ENCODE assay signal across 24 cellular contexts in genomic region chr4:138646383-138646782, GRCh38.
"Had no signal": no experiment of that assay in that cellular context is flagged by ENCODE, and none has a peak within 500 bp of the region (broad histone marks: within the 10 kb centered on the region; RNA-seq: fewer than 3 reads in every experiment).

No MANE protein-coding gene starts in this region.

- H3K27me3 Mint-ChIP-seq: stimulated activated memory B cell treated with anti-CD40 and anti-IgM and Interleukin-4, amounts not matched to agents 10 μg/mL and 1 μg/mL and 100 μg/mL, for 72 hours had no signal

- H3K4me3 Mint-ChIP-seq: naive thymus-derived CD8-positive, alpha-beta T cell; stimulated activated memory B cell treated with anti-CD40 and anti-IgM and Interleukin-4, amounts not matched to agents 10 μg/mL and 1 μg/mL and 100 μg/mL, for 72 hours; stimulated activated naive CD8-positive, alpha-beta T cell treated with anti-CD3 and anti-CD28 coated beads, Interleukin-15, Interleukin-2, amounts not matched to agents 100 ng/mL and 50 ng/mL, for 24 hours had no signal

- H3K4me1 Mint-ChIP-seq: naive thymus-derived CD8-positive, alpha-beta T cell; stimulated activated memory B cell treated with anti-CD40 and anti-IgM and Interleukin-4, amounts not matched to agents 10 μg/mL and 1 μg/mL and 100 μg/mL, for 72 hours had no signal

- H3K4me1 ChIP-seq: esophagus muscularis mucosa, gastrocnemius medialis, psoas muscle, right lobe of liver, spleen, testis, tibial nerve, upper lobe of right lung, vagina had no signal

- H3K9me3 Mint-ChIP-seq: stimulated activated naive CD8-positive, alpha-beta T cell treated with anti-CD3 and anti-CD28 coated beads, Interleukin-15, Interleukin-2, amounts not matched to agents 100 ng/mL and 50 ng/mL, for 24 hours had no signal

- H3K4me3 ChIP-seq: esophagus muscularis mucosa, gastrocnemius medialis, heart right ventricle, mucosa of descending colon, psoas muscle, right lobe of liver, spleen, testis, tibial nerve, upper lobe of right lung, vagina had no signal

- H3K36me3 ChIP-seq: esophagus muscularis mucosa, gastrocnemius medialis, heart right ventricle, neutrophil, right lobe of liver, spleen, tibial nerve, upper lobe of right lung, vagina had no signal

- H3K27me3 ChIP-seq: esophagus muscularis mucosa, gastrocnemius medialis, heart right ventricle, neutrophil, right lobe of liver, spleen, testis, tibial nerve, upper lobe of right lung, vagina had no signal

- H3K36me3 Mint-ChIP-seq: naive thymus-derived CD8-positive, alpha-beta T cell; stimulated activated memory B cell treated with anti-CD40 and anti-IgM and Interleukin-4, amounts not matched to agents 10 μg/mL and 1 μg/mL and 100 μg/mL, for 72 hours had no signal

- H3K27ac Mint-ChIP-seq: naive thymus-derived CD8-positive, alpha-beta T cell; stimulated activated memory B cell treated with anti-CD40 and anti-IgM and Interleukin-4, amounts not matched to agents 10 μg/mL and 1 μg/mL and 100 μg/mL, for 72 hours; stimulated activated naive CD8-positive, alpha-beta T cell treated with anti-CD3 and anti-CD28 coated beads, Interleukin-15, Interleukin-2, amounts not matched to agents 100 ng/mL and 50 ng/mL, for 24 hours had no signal

- DNase-seq: effector memory CD4-positive, alpha-beta T cell; gastrocnemius medialis; heart right ventricle; hypothalamus; kidney glomerular epithelial cell; mammary epithelial cell; mucosa of descending colon; naive thymus-derived CD8-positive, alpha-beta T cell; psoas muscle; retina; right lobe of liver; spleen; stimulated activated CD4-positive, alpha-beta T cell treated with anti-CD3 and anti-CD28 coated beads, Interleukin-15, amount 100 ng/mL, for 24 hours; stimulated activated CD4-positive, alpha-beta T cell treated with anti-CD3 and anti-CD28 coated beads, Interleukin-1b, Interleukin-23, amount 100 ng/mL, for 48 hours; stimulated activated CD4-positive, alpha-beta T cell treated with anti-CD3 and anti-CD28 coated beads, Interleukin-4, amount 100 ng/mL, for 24 hours; testis; upper lobe of right lung had no signal

- ATAC-seq: gastrocnemius medialis; heart right ventricle; mucosa of descending colon; naive thymus-derived CD8-positive, alpha-beta T cell; psoas muscle; right lobe of liver; stimulated activated memory B cell treated with anti-CD40 and anti-IgM and Interleukin-4, amounts not matched to agents 10 μg/mL and 1 μg/mL and 100 μg/mL, for 72 hours; upper lobe of right lung had no signal

- H3K27ac ChIP-seq: epithelial cell of prostate, esophagus muscularis mucosa, gastrocnemius medialis, heart right ventricle, neutrophil, psoas muscle, right lobe of liver, spleen, testis, tibial nerve, upper lobe of right lung, vagina had no signal

- H3K9me3 ChIP-seq: esophagus muscularis mucosa, gastrocnemius medialis, heart right ventricle, mucosa of descending colon, neutrophil, psoas muscle, right lobe of liver, spleen, testis, tibial nerve, upper lobe of right lung, vagina had no signal
